In the genomic region with DNA sequence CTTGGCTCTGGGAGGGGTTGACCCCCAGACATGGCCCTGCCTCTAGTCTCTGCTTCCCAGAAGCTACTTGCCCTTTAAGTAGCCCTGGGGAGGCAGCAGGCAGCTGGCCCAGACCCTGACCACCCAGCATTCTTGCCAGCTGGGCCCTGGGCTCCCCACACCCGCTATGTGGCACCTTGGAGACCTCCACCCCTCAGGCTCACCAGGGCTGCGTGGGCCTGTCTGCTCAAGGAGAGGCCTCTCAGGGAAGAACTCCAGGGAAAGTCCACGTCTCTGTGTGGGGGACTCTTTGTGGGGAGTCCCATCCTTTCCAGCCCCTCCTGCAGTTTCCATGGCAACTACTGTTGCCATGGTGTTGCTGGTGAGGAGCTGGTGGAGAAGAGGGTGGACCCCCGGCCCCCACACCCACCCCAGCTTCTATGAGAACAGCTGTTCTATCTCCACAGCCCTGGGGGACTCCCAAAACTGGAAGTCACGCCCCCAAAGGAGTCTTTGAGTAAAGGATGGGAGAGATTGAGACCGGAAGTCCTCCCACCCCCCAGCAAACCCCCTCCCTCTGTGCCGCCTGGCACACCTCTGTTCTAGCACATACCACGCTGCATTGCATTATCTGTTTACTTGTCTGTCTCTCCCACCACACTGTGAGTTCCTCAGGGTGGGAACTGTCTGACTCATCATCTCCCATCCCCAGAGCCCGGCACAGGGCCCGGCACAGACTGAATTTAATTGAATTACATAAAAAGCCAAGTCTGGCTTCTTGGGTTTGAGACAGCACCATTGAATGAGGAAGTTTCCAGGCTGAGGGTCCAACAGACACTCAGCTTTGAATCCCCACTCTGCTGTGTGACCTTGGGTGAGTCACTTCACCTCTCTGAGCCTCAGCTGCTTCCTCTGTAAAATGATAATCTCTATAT, we compare ENCODE assay signal across 1 cellular context.
TF ChIP-seq lines count a peak whose summit lies in the region.

No MANE protein-coding gene starts in this region.

TF ChIP-seq in endothelial cell of umbilical vein, 7 proteins besides CTCF, POLR2A, EP300 and RAD21:
- TF ChIP-seq JUN (IDR thresholded peaks at IDR 0.05; ENCODE audit: borderline replicate concordance, insufficient read depth, insufficient read length, low read depth): peak; percentile 31
- no peak for TF ChIP-seq POLR2AphosphoS5 (IDR thresholded peaks at IDR 0.05; ENCODE audit: insufficient read depth, low read depth, low read length)
TF ChIP-seq in endothelial cell of umbilical vein: peak in this region for 1.
